ENCODE assay signal across 14 cellular contexts in genomic region chr11:76321820-76322524, GRCh38. TPM values are rescaled to one million over a fixed set of nuclear protein-coding genes. Genes with fewer than 3 reads are reported as not detected.
A peak's percentile ranks its signal among the peaks of the same experiment; 100 is the strongest.
DNase-seq lines count a peak whose midpoint lies in the region; ATAC-seq and TF ChIP-seq lines count a peak whose summit lies in the region.
"Had no signal": no experiment of that assay in that cellular context is flagged by ENCODE, and none has a peak within 500 bp of the region (broad histone marks: within the 10 kb centered on the region; RNA-seq: fewer than 3 reads in every experiment).

No MANE protein-coding gene starts in this region.

- H3K36me3 Mint-ChIP-seq in MCF 10A (ENCODE audit: insufficient read depth, unreplicated experiment), result no peaks in the 10 kb centered on the region
- H3K36me3 Mint-ChIP-seq: natural killer cell had no signal

- no peaks in the 10 kb centered on the region for H3K27me3 Mint-ChIP-seq in MCF 10A (ENCODE audit: insufficient read depth, unreplicated experiment)

- TF ChIP-seq CTCF in MCF 10A (IDR thresholded peaks at IDR 0.05; ENCODE audit: unreplicated experiment) (no peak), breast epithelium (IDR thresholded peaks at IDR 0.05) (no peak), dorsolateral prefrontal cortex (IDR thresholded peaks at IDR 0.05 in 54 of 56, conservative IDR thresholded peaks at IDR 0.05 in 2 of 56; ENCODE audit: low read depth in 1 of 56, partially characterized antibody in 56 of 56) (no peak), lower lobe of right lung (IDR thresholded peaks at IDR 0.05) (no peak), suprapubic skin (IDR thresholded peaks at IDR 0.05) (no peak), ovary (IDR thresholded peaks at IDR 0.05) (no peak)

- H3K4me1 ChIP-seq in breast epithelium (no peaks in the 10 kb centered on the region), lower lobe of right lung (no peaks in the 10 kb centered on the region), suprapubic skin (peaks cover 10% of the 10 kb centered on the region), ovary (ENCODE audit: insufficient read depth) (peaks cover 1% of the 10 kb centered on the region)

- no peak overlapping the region for H3K4me3 Mint-ChIP-seq in MCF 10A (ENCODE audit: unreplicated experiment)
- H3K4me3 Mint-ChIP-seq: effector memory CD8-positive, alpha-beta T cell; natural killer cell had no signal

- intact Hi-C loops in MCF 10A (cut with micrococcal nuclease), result loop anchor here (10.0 kb wide), 1 partner anchor 193 kb away; no protein-coding TSS in a partner anchor
- intact Hi-C loops in breast epithelium (cut with DNase I; ENCODE audit: low total_unique reads), result no loop called here
- intact Hi-C loops in dorsolateral prefrontal cortex (cut with DNase I), result no loop called here
- intact Hi-C loops in lower lobe of right lung (cut with DNase I), result no loop called here
- intact Hi-C loops in ovary (cut with DNase I), result loop anchor here in 3 of 4 donors (5.0 kb wide), 2 partner anchors 115 to 520 kb away; partner anchors contain the start of gene WNT11 (in 2 of the 3)

- H3K27ac ChIP-seq in breast epithelium (no peak overlapping the region), dorsolateral prefrontal cortex (no peak overlapping the region), lower lobe of right lung (no peak overlapping the region), suprapubic skin (no peak overlapping the region), ovary (no peak overlapping the region)
- H3K27ac ChIP-seq: VCaP had no signal

- H3K4me1 Mint-ChIP-seq in MCF 10A (ENCODE audit: insufficient read depth, unreplicated experiment), result no peaks in the 10 kb centered on the region
- H3K4me1 Mint-ChIP-seq: natural killer cell had no signal

- H3K27ac Mint-ChIP-seq in MCF 10A (ENCODE audit: low read depth, unreplicated experiment), result peak overlapping the region; percentile 40
- H3K27ac Mint-ChIP-seq: effector memory CD8-positive, alpha-beta T cell; natural killer cell had no signal

- WGBS in suprapubic skin, result 19% methylated on average over 33 of the region's 59 CpGs
- 8 to 12% (median 10%) methylated on average over 42 to 59 of the region's 59 CpGs for WGBS in ovary, 3 donors

- ATAC-seq in lower lobe of right lung, result peak in 1 of 2 donors; percentile 43
- ATAC-seq: effector memory CD8-positive, alpha-beta T cell; HepG2; natural killer cell had no signal

- no TSS peak for BruUV-seq in MCF 10A (replicated peaks; lab: Mats Ljungman, UMichigan)

- H3K9me3 ChIP-seq in breast epithelium (no peaks in the 10 kb centered on the region), lower lobe of right lung (no peaks in the 10 kb centered on the region), suprapubic skin (no peaks in the 10 kb centered on the region), ovary (no peaks in the 10 kb centered on the region)

- H3K4me3 ChIP-seq in breast epithelium (peak overlapping the region in 1 of 3 donors; percentile 15), dorsolateral prefrontal cortex (peak overlapping the region in 34 of 59 donors; percentile 4 to 52 (median 28)), lower lobe of right lung (peak overlapping the region; percentile 37), suprapubic skin (peak overlapping the region; percentile 21), ovary (no peak overlapping the region)

- no peaks in the 10 kb centered on the region for H3K9me3 Mint-ChIP-seq in MCF 10A (ENCODE audit: unreplicated experiment)
- H3K9me3 Mint-ChIP-seq: effector memory CD8-positive, alpha-beta T cell; natural killer cell had no signal

- H3K27me3 ChIP-seq in breast epithelium (peaks cover 5 to 25% of the 10 kb centered on the region in 2 donors), dorsolateral prefrontal cortex (peaks cover 0 to 32% (median 21%) of the 10 kb centered on the region in 45 donors), lower lobe of right lung (ENCODE audit: low read depth) (peaks cover 15% of the 10 kb centered on the region), suprapubic skin (peaks cover 22% of the 10 kb centered on the region), ovary (no peaks in the 10 kb centered on the region)

- TF ChIP-seq EP300 in suprapubic skin (IDR thresholded peaks at IDR 0.05), result no peak
- TF ChIP-seq EP300 in ovary (IDR thresholded peaks at IDR 0.05), result no peak

- TF ChIP-seq POLR2A in breast epithelium (IDR thresholded peaks at IDR 0.05), result no peak
- TF ChIP-seq POLR2A in suprapubic skin (IDR thresholded peaks at IDR 0.05), result no peak
- no peak for TF ChIP-seq POLR2A in ovary (IDR thresholded peaks at IDR 0.05)

- H3K36me3 ChIP-seq in breast epithelium, result no peaks in the 10 kb centered on the region
- no peaks in the 10 kb centered on the region for H3K36me3 ChIP-seq in lower lobe of right lung
- H3K36me3 ChIP-seq in suprapubic skin, result no peaks in the 10 kb centered on the region
- H3K36me3 ChIP-seq in ovary, result no peaks in the 10 kb centered on the region

- POLR2A ChIA-PET in MCF 10A (lab: Yijun Ruan, JAX), result no interaction called here

- CTCF ChIA-PET in MCF 10A (lab: Yijun Ruan, JAX), result interaction anchor here (0.6 to 15.0 kb wide), 3 partner anchors 114 to 1046 kb away, joined by 4 to 271 read pairs (median 4); partner anchors contain the start of gene WNT11

- DNase-seq in MCF 10A (ENCODE audit: unreplicated experiment) (no peak), breast epithelium (ENCODE audit: low spot score in 2 of 2) (no peak), dorsolateral prefrontal cortex (peak in 4 of 10 donors; percentile 14 to 33 (median 26)), lower lobe of right lung (peak; percentile 43), suprapubic skin (ENCODE audit: low spot score in 2 of 2) (no peak), hepatic stellate cell (ENCODE audit: low spot score) (no peak), ovary (no peak)
- DNase-seq in stimulated activated CD4-positive, alpha-beta T cell treated with anti-CD3 and anti-CD28 coated beads, Interleukin-12 subunit alpha, Interleukin-12 subunit beta, amount 100 ng/mL, for 4 hours, result no peak
- DNase-seq: effector memory CD8-positive, alpha-beta T cell; natural killer cell; NCI-H1048; stimulated activated naive CD4-positive, alpha-beta T cell had no signal

RNA-seq across cellular contexts. Expression of gene THAP12, which starts 59.0 kb away (rescaled TPM):
- total RNA-seq in MCF 10A (2022) (49.3 and 52.5 TPM in 2 replicates), breast epithelium (10 to 100 TPM; 42.3 to 49.9 (median 49.5) TPM), dorsolateral prefrontal cortex (10 to 100 TPM; 19.0 to 37.6 (median 26.2) TPM), lower lobe of right lung (34.3 TPM), suprapubic skin (10 to 100 TPM; 19.1 to 28.5 (median 23.6) TPM), ovary (10 to 100 TPM; 30.6 to 55.6 (median 47.3) TPM)
- 10 to 100 TPM; 23.8 to 41.6 TPM for polyA plus RNA-seq in ovary

RNA-seq across cellular contexts. Expression of gene GVQW3, which starts 59.2 kb away (rescaled TPM):
- total RNA-seq in MCF 10A (2022) (1.5 and 1.6 TPM in 2 replicates), breast epithelium (1 to 10 TPM; 1.3 to 5.4 (median 3.9) TPM), dorsolateral prefrontal cortex (10 to 100 TPM; 10.9 to 28.8 (median 18.6) TPM), lower lobe of right lung (3.3 TPM), suprapubic skin (1 to 10 TPM in 2 of 4 donors, under 1 TPM in 2; 0.36 to 2.5 (median 1.1) TPM), ovary (1 to 10 TPM; 2.5 to 4.7 (median 3.4) TPM)
- polyA plus RNA-seq in ovary, result 1 to 10 TPM; 2.1 to 6.0 TPM

Comparison
In these comparisons a context has a peak if more than half of its experiments do, and no peak if none do; other contexts are left out.
1. intact Hi-C loops: an anchor here in MCF 10A (10.0 kb wide) and ovary (5.0 kb wide); none called in breast epithelium, dorsolateral prefrontal cortex and lower lobe of right lung.